16 cellular contexts compared by ENCODE assay signal in genomic region chr5:77418162-77418561, GRCh38.
DNase-seq lines count a peak whose midpoint lies in the region; ATAC-seq, FAIRE-seq and TF ChIP-seq lines count a peak whose summit lies in the region.
"Had no signal": no experiment of that assay in that cellular context is flagged by ENCODE, and none has a peak within 500 bp of the region (broad histone marks: within the 10 kb centered on the region; RNA-seq: fewer than 3 reads in every experiment).

No MANE protein-coding gene starts in this region.

- H3K27ac Mint-ChIP-seq in GM23338 (no peak overlapping the region), CD14-positive monocyte (no peak overlapping the region)
- H3K27ac Mint-ChIP-seq: CD8-positive, alpha-beta memory T cell had no signal

- H3K9me3 ChIP-seq in K562 (replicated peaks; ENCODE audit: control insufficient read depth, insufficient read depth, low read depth, low read length) (no peaks in the 10 kb centered on the region), skeletal muscle satellite cell (replicated peaks; ENCODE audit: low read length) (no peaks in the 10 kb centered on the region), mammary epithelial cell (replicated peaks; ENCODE audit: insufficient read depth, low read length) (no peaks in the 10 kb centered on the region)

- TF ChIP-seq RAD21 in K562 (CRISPR knock-in tag; conservative IDR thresholded peaks at IDR 0.05 in 1 of 2, IDR thresholded peaks at IDR 0.05 in 1 of 2): no peak

- no peaks in the 10 kb centered on the region for H3K4me1 ChIP-seq in GM23338 (ENCODE audit: insufficient read depth)
- H3K4me1 ChIP-seq in K562 (replicated peaks in 1 of 2; ENCODE audit: control insufficient read depth in 2 of 2, insufficient read depth in 2 of 2, low read length in 2 of 2): no peaks in the 10 kb centered on the region
- peaks cover 39% of the 10 kb centered on the region for H3K4me1 ChIP-seq in skeletal muscle satellite cell (ENCODE audit: control insufficient read depth, insufficient read depth, low read length)
- no peaks in the 10 kb centered on the region for H3K4me1 ChIP-seq in mammary epithelial cell (ENCODE audit: insufficient read depth, low read length)
- H3K4me1 ChIP-seq: BLaER1 had no signal

- no peak for TF ChIP-seq EP300 in K562 (IDR thresholded peaks at IDR 0.05; ENCODE audit: low read length)

- H3K4me1 Mint-ChIP-seq in GM23338: peaks cover 4% of the 10 kb centered on the region; the same call in 2 of the 3 replicates
- no peaks in the 10 kb centered on the region for H3K4me1 Mint-ChIP-seq in CD14-positive monocyte
- H3K4me1 Mint-ChIP-seq: CD8-positive, alpha-beta memory T cell had no signal

- H4K20me1 ChIP-seq in GM23338 (replicated peaks; ENCODE audit: insufficient read depth): no peaks in the 10 kb centered on the region
- H4K20me1 ChIP-seq in K562 (replicated peaks; ENCODE audit: control insufficient read depth, insufficient read depth, low read length): no peaks in the 10 kb centered on the region; the same call in 1 of the 2 replicates
- no peaks in the 10 kb centered on the region for H4K20me1 ChIP-seq in mammary epithelial cell (ENCODE audit: insufficient read depth, low read length)
- H4K20me1 ChIP-seq: BLaER1 had no signal

- CTCF ChIA-PET in K562 (lab: Yijun Ruan, JAX; ENCODE audit: low intra/inter-chr PET ratio): no interaction called here
- CTCF ChIA-PET in mammary epithelial cell (lab: Charles Lee; ENCODE audit: low non-redundant PET): no interaction called here

- H3K4me3 ChIP-seq in GM23338 (no peak overlapping the region), K562 (no peak overlapping the region), skeletal muscle satellite cell (ENCODE audit: low read length) (peak overlapping the region; percentile 41), mammary epithelial cell (replicated peaks in 1 of 3; ENCODE audit: insufficient read depth in 1 of 3, low read depth in 2 of 3, low read length in 3 of 3) (no peak overlapping the region)
- H3K4me3 ChIP-seq: BLaER1, GM23248 had no signal

- dilution Hi-C loops in mammary epithelial cell (cut with HindIII; ENCODE audit: low sequenced_read_pairs): no loop called here

- no peaks in the 10 kb centered on the region for H3K36me3 ChIP-seq in GM23338 (ENCODE audit: insufficient read depth)
- no peaks in the 10 kb centered on the region for H3K36me3 ChIP-seq in K562 (ENCODE audit: control insufficient read depth, insufficient read depth, low read length)
- H3K36me3 ChIP-seq in skeletal muscle satellite cell (ENCODE audit: insufficient read depth, low read length): no peaks in the 10 kb centered on the region
- H3K36me3 ChIP-seq in mammary epithelial cell (ENCODE audit: insufficient read depth, low read length): no peaks in the 10 kb centered on the region
- H3K36me3 ChIP-seq: BLaER1 had no signal

- H3K9ac ChIP-seq in K562 (ENCODE audit: insufficient read depth in 1 of 2, low read depth in 2 of 2, low read length in 2 of 2): no peak overlapping the region
- peak overlapping the region; percentile 79 for H3K9ac ChIP-seq in skeletal muscle satellite cell (ENCODE audit: low read depth, low read length)
- no peak overlapping the region for H3K9ac ChIP-seq in mammary epithelial cell (ENCODE audit: insufficient read depth, low read length)
- H3K9ac ChIP-seq: BLaER1, GM23248 had no signal

- ATAC-seq in GM23338 (peak; percentile 52), K562 (peak; percentile 63)

- intact Hi-C loops in K562 (cut with micrococcal nuclease): no loop called here
- intact Hi-C loops in CD14-positive monocyte (cut with micrococcal nuclease): no loop called here
- intact Hi-C loops in mammary epithelial cell (cut with micrococcal nuclease): no loop called here

- no peaks in the 10 kb centered on the region for H3K36me3 Mint-ChIP-seq in GM23338 (ENCODE audit: low read depth)
- no peaks in the 10 kb centered on the region for H3K36me3 Mint-ChIP-seq in CD14-positive monocyte
- H3K36me3 Mint-ChIP-seq: CD8-positive, alpha-beta memory T cell had no signal

- H3F3A ChIP-seq in GM23338 (replicated peaks; ENCODE audit: low read depth): no peaks in the 10 kb centered on the region

- in situ Hi-C loops in K562 (cut with MboI): no loop called here
- in situ Hi-C loops in mammary epithelial cell (cut with MboI; ENCODE audit: low sequenced_read_pairs in 2 of 2): no loop called here

- H3K79me2 ChIP-seq in GM23338 (replicated peaks; ENCODE audit: insufficient read depth) (no peaks in the 10 kb centered on the region), K562 (ENCODE audit: control insufficient read depth, insufficient read depth, low read length) (no peaks in the 10 kb centered on the region), mammary epithelial cell (ENCODE audit: insufficient read depth, low read length) (no peaks in the 10 kb centered on the region)

- H3K4me3 Mint-ChIP-seq in GM23338 (no peak overlapping the region), CD14-positive monocyte (no peak overlapping the region)
- H3K4me3 Mint-ChIP-seq: CD8-positive, alpha-beta memory T cell had no signal

- no peak overlapping the region for H3K4me2 ChIP-seq in GM23338
- H3K4me2 ChIP-seq in K562 (ENCODE audit: insufficient read depth, low read length): no peak overlapping the region
- peak overlapping the region; percentile 68 for H3K4me2 ChIP-seq in skeletal muscle satellite cell (ENCODE audit: low read length)
- no peak overlapping the region for H3K4me2 ChIP-seq in mammary epithelial cell (ENCODE audit: insufficient read depth, low read depth, low read length)
- H3K4me2 ChIP-seq: BLaER1 had no signal

- FAIRE-seq in K562 (lab: Jason Lieb, UNC): no peak
- FAIRE-seq in D721Med (lab: Jason Lieb, UNC): no peak

- DNase-seq in GM23338 (ENCODE audit: low spot score) (no peak), K562 (ENCODE audit: extremely low read depth in 1 of 4, low spot score in 3 of 4) (no peak), hepatic stellate cell (ENCODE audit: low spot score) (peak; percentile 14), D721Med (ENCODE audit: insufficient read length, low spot score) (no peak), SIG-M5 (lab: John Stamatoyannopoulos, UW) (no peak), CD14-positive monocyte (ENCODE audit: low spot score) (no peak), mammary epithelial cell (no peak)
- DNase-seq: CD8-positive, alpha-beta memory T cell; DMS79 treated with DMSO at 0.1 percent for 48 hours; KG1; NCI-H1048; NCI-H1694; NCI-H524 had no signal

- WGBS in K562 (ENCODE audit: insufficient coverage, low coverage, missing lambda C conversion rate): 0% methylated on average over 5 of the region's 5 CpGs
- 83% methylated on average over 5 of the region's 5 CpGs for WGBS in mammary epithelial cell (ENCODE audit: low coverage, missing lambda C conversion rate)

- no peak for TF ChIP-seq POLR2A in K562 (conservative IDR thresholded peaks at IDR 0.05)

- peaks cover 4% of the 10 kb centered on the region for H3K27me3 Mint-ChIP-seq in GM23338 (ENCODE audit: insufficient read depth, low read depth, poor library complexity)
- H3K27me3 Mint-ChIP-seq in CD14-positive monocyte (ENCODE audit: low read depth in 3 of 3): peaks cover 0 to 3% (median 3%) of the 10 kb centered on the region in 3 donors

- no peaks in the 10 kb centered on the region for H3K9me3 Mint-ChIP-seq in GM23338
- no peaks in the 10 kb centered on the region for H3K9me3 Mint-ChIP-seq in CD14-positive monocyte
- H3K9me3 Mint-ChIP-seq: CD8-positive, alpha-beta memory T cell had no signal

- H3K9me1 ChIP-seq in K562 (ENCODE audit: control insufficient read depth, insufficient read depth, low read length): no peaks in the 10 kb centered on the region

- TF ChIP-seq CTCF in GM23338 (conservative IDR thresholded peaks at IDR 0.05; ENCODE audit: low read depth in 2 of 2) (no peak), K562 (IDR thresholded peaks at IDR 0.05 in 2 of 3, conservative IDR thresholded peaks at IDR 0.05 in 1 of 3; ENCODE audit: insufficient read depth in 2 of 3, low read depth in 1 of 3, low read length in 3 of 3) (no peak), D721Med (IDR thresholded peaks at IDR 0.05; ENCODE audit: insufficient read depth, missing control alignments) (no peak), CD14-positive monocyte (IDR thresholded peaks at IDR 0.05) (no peak), mammary epithelial cell (conservative IDR thresholded peaks at IDR 0.05 in 1 of 2, IDR thresholded peaks at IDR 0.05 in 1 of 2; ENCODE audit: extremely low read depth in 1 of 2, insufficient read depth in 1 of 2, low read depth in 1 of 2, low read length in 2 of 2) (no peak)

- H3K9me2 ChIP-seq in GM23338 (ENCODE audit: insufficient read depth): no peaks in the 10 kb centered on the region

- H2AFZ ChIP-seq in GM23338: no peak overlapping the region
- no peak overlapping the region for H2AFZ ChIP-seq in K562 (ENCODE audit: low read depth, low read length)
- no peak overlapping the region for H2AFZ ChIP-seq in mammary epithelial cell (ENCODE audit: low read depth, low read length)

- no TSS peak for BruUV-seq in K562 (replicated peaks; lab: Mats Ljungman, UMichigan)
- BruUV-seq in mammary epithelial cell (replicated peaks; lab: Mats Ljungman, UMichigan): no TSS peak

- H3K27me3 ChIP-seq in GM23338 (ENCODE audit: insufficient read depth): no peaks in the 10 kb centered on the region
- peaks cover 7 to 28% of the 10 kb centered on the region in 2 experiments for H3K27me3 ChIP-seq in K562 (ENCODE audit: control insufficient read depth in 2 of 2, insufficient read depth in 2 of 2, low read length in 2 of 2)
- H3K27me3 ChIP-seq in skeletal muscle satellite cell (ENCODE audit: control insufficient read depth, insufficient read depth, low read length): no peaks in the 10 kb centered on the region
- no peaks in the 10 kb centered on the region for H3K27me3 ChIP-seq in mammary epithelial cell (ENCODE audit: insufficient read depth, low read length)
- H3K27me3 ChIP-seq: BLaER1 had no signal

- POLR2A ChIA-PET in K562 (lab: Yijun Ruan, JAX): interaction anchor here (0.6 kb wide), 1 partner anchor 15 kb away, joined by 3 read pairs; no protein-coding TSS in a partner anchor

- H3K27ac ChIP-seq in GM23338 (ENCODE audit: low read depth): no peak overlapping the region
- no peak overlapping the region for H3K27ac ChIP-seq in K562 (ENCODE audit: extremely low read depth, low read depth, low read length)
- H3K27ac ChIP-seq in mammary epithelial cell (ENCODE audit: insufficient read depth, low read depth, low read length): no peak overlapping the region
- H3K27ac ChIP-seq: BLaER1, GM23248 had no signal

TF ChIP-seq in GM23338, 12 proteins besides CTCF, POLR2A, EP300 and RAD21 (continues in another document):
- no peak for TF ChIP-seq CREB1 (CRISPR knock-in tag; IDR thresholded peaks at IDR 0.05; ENCODE audit: low read depth)
- no peak for TF ChIP-seq ZNF331 (CRISPR knock-in tag; IDR thresholded peaks at IDR 0.05; ENCODE audit: low read depth)
- TF ChIP-seq STAT1 (IDR thresholded peaks at IDR 0.05; ENCODE audit: unreplicated experiment): no peak

TF ChIP-seq in K562, 482 proteins besides CTCF, POLR2A, EP300 and RAD21 (continues in another document):
- no peak for TF ChIP-seq IRF1 (CRISPR knock-in tag; IDR thresholded peaks at IDR 0.05; ENCODE audit: borderline replicate concordance)
